Comparison of ENCODE assay signal across 19 cellular contexts in genomic region chr2:239657992-239658391, GRCh38.
DNase-seq lines count a peak whose midpoint lies in the region; FAIRE-seq and TF ChIP-seq lines count a peak whose summit lies in the region.
"Had no signal": no experiment of that assay in that cellular context is flagged by ENCODE, and none has a peak within 500 bp of the region (broad histone marks: within the 10 kb centered on the region; RNA-seq: fewer than 3 reads in every experiment).

No MANE protein-coding gene starts in this region.

- no peak for FAIRE-seq in kidney (lab: Jason Lieb, UNC)
- FAIRE-seq: A204.1, G401.6, GM12891 had no signal

- TF ChIP-seq CTCF in Peyer's patch (IDR thresholded peaks at IDR 0.05) (no peak), kidney (IDR thresholded peaks at IDR 0.05; ENCODE audit: borderline replicate concordance, extremely low read depth, insufficient read depth) (no peak), foreskin fibroblast (IDR thresholded peaks at IDR 0.05; ENCODE audit: low read depth, low read length) (no peak)

- H3K9ac ChIP-seq in kidney (ENCODE audit: low read length in 2 of 2) = no peak overlapping the region

- intact Hi-C loops in kidney (cut with DNase I) (no loop called here), posterior vena cava (cut with DNase I) (no loop called here)

- TF ChIP-seq POLR2A in Peyer's patch (IDR thresholded peaks at IDR 0.05) = no peak

- H3K4me1 ChIP-seq in Peyer's patch = no peaks in the 10 kb centered on the region
- no peaks in the 10 kb centered on the region for H3K4me1 ChIP-seq in kidney (ENCODE audit: control insufficient read depth in 1 of 2, insufficient read depth in 1 of 2, low read depth in 1 of 2, low read length in 2 of 2)

- H3K4me3 ChIP-seq in Peyer's patch = no peak overlapping the region
- no peak overlapping the region for H3K4me3 ChIP-seq in kidney (ENCODE audit: low read length in 2 of 2)
- no peak overlapping the region for H3K4me3 ChIP-seq in foreskin fibroblast (ENCODE audit: low read depth in 1 of 2, low read length in 2 of 2)
- H3K4me3 ChIP-seq: GM23338 had no signal

- no peak overlapping the region for H3K27ac ChIP-seq in Peyer's patch
- no peak overlapping the region for H3K27ac ChIP-seq in kidney (ENCODE audit: low read depth in 2 of 2, low read length in 2 of 2)
- H3K27ac ChIP-seq: HL-60 had no signal

- DNase-seq in Peyer's patch (peak; percentile 5 to 36 (median 20)), kidney (peak; percentile 67), posterior vena cava (ENCODE audit: low spot score) (peak; percentile 49), ureter (ENCODE audit: low spot score) (peak; percentile 28), NCI-H345 treated with DMSO at 0.1 percent for 48 hours (lab: John Stamatoyannopoulos, UW; ENCODE audit: unreplicated experiment) (no peak), superior temporal gyrus (ENCODE audit: extremely low spot score) (no peak), foreskin fibroblast (no peak)
- DNase-seq: C1 segment of cervical spinal cord; Calu3; CD4-positive, alpha-beta T cell; DMS 273 treated with DMSO at 0.1 percent for 48 hours; DMS79; EL; H7 had no signal

- H3K9me3 ChIP-seq in Peyer's patch = no peaks in the 10 kb centered on the region
- no peaks in the 10 kb centered on the region for H3K9me3 ChIP-seq in kidney (ENCODE audit: control insufficient read depth in 1 of 2, low read length in 2 of 2)

- H3K36me3 ChIP-seq in Peyer's patch = no peaks in the 10 kb centered on the region
- no peaks in the 10 kb centered on the region for H3K36me3 ChIP-seq in kidney (ENCODE audit: control insufficient read depth in 1 of 2, insufficient read depth in 2 of 2, low read length in 2 of 2)

- no peaks in the 10 kb centered on the region for H3K27me3 ChIP-seq in Peyer's patch

Comparison
In these comparisons a context has a peak if more than half of its experiments do, and no peak if none do; other contexts are left out.
1. DNase-seq: peak in Peyer's patch (3 of 3), kidney (single experiment), posterior vena cava (single experiment) and ureter (single experiment); none in NCI-H345 treated with DMSO at 0.1 percent for 48 hours (single experiment), superior temporal gyrus (single experiment) and foreskin fibroblast (0 of 2).